28 cellular contexts compared by ENCODE assay signal in genomic region chr2:74014813-74015212, GRCh38.
"Had no signal": no experiment of that assay in that cellular context is flagged by ENCODE, and none has a peak within 500 bp of the region (broad histone marks: within the 10 kb centered on the region; RNA-seq: fewer than 3 reads in every experiment).

No MANE protein-coding gene starts in this region.

- H3K9me3 ChIP-seq: colonic mucosa, esophagus muscularis mucosa, gastroesophageal sphincter, heart left ventricle, lower lobe of right lung, prostate gland, right atrium auricular region, stomach, thyroid gland, upper lobe of left lung, uterus had no signal

- H3K9ac ChIP-seq: neural progenitor cell had no signal

- H3K4me2 ChIP-seq: hepatocyte, neural progenitor cell, smooth muscle cell had no signal

- H3K27me3 Mint-ChIP-seq: dendritic cell treated with granulocyte-macrophage colony-stimulating factor and Interleukin-4, amounts not matched to agents 40 ng/mL and 50 ng/mL, for 4 days; naive thymus-derived CD8-positive, alpha-beta T cell had no signal

- H3K27me3 ChIP-seq: colonic mucosa, esophagus muscularis mucosa, foreskin keratinocyte, gastroesophageal sphincter, heart left ventricle, hepatocyte, right atrium auricular region, stomach, thyroid gland, upper lobe of left lung, uterus had no signal

- H3K4me3 Mint-ChIP-seq: dendritic cell treated with granulocyte-macrophage colony-stimulating factor and Interleukin-4, amounts not matched to agents 40 ng/mL and 50 ng/mL, for 4 days; naive thymus-derived CD8-positive, alpha-beta T cell; neural progenitor cell; stimulated activated effector memory CD8-positive, alpha-beta T cell treated with anti-CD3 and anti-CD28 coated beads, Interleukin-12 subunit alpha, Interleukin-12 subunit beta, amount 100 ng/mL, for 72 hours had no signal

- H3K9me3 Mint-ChIP-seq: dendritic cell treated with granulocyte-macrophage colony-stimulating factor and Interleukin-4, amounts not matched to agents 40 ng/mL and 50 ng/mL, for 4 days; naive thymus-derived CD8-positive, alpha-beta T cell; neural progenitor cell; stimulated activated effector memory CD8-positive, alpha-beta T cell treated with anti-CD3 and anti-CD28 coated beads, Interleukin-12 subunit alpha, Interleukin-12 subunit beta, amount 100 ng/mL, for 72 hours had no signal

- H3K4me3 ChIP-seq: colonic mucosa, esophagus muscularis mucosa, gastroesophageal sphincter, heart left ventricle, hepatocyte, lower lobe of right lung, neural progenitor cell, prostate gland, right atrium auricular region, smooth muscle cell, stomach, thyroid gland, upper lobe of left lung, uterus had no signal

- DNase-seq: colonic mucosa; effector CD8-positive, alpha-beta T cell; foreskin keratinocyte; heart left ventricle; kidney glomerular epithelial cell; left colon; left ventricle myocardium superior; lower lobe of right lung; naive thymus-derived CD8-positive, alpha-beta T cell; stimulated activated CD4-positive, alpha-beta T cell treated with anti-CD3 and anti-CD28 coated beads, Interleukin-2, amount 100 ng/mL, for 24 hours; stimulated activated CD4-positive, alpha-beta T cell treated with anti-CD3 and anti-CD28 coated beads, Interleukin-4, amount 100 ng/mL, for 24 hours; stimulated activated naive CD4-positive, alpha-beta T cell treated with Interleukin-2 at 50 U/mL for 16 hours; stomach; thyroid gland; upper lobe of left lung; uterus had no signal

- H2AFZ ChIP-seq: hepatocyte, neural progenitor cell had no signal

- H3K27ac ChIP-seq: colonic mucosa, esophagus muscularis mucosa, foreskin keratinocyte, gastroesophageal sphincter, heart left ventricle, hepatocyte, lower lobe of right lung, neural progenitor cell, prostate gland, right atrium auricular region, stomach, thyroid gland, upper lobe of left lung, uterus had no signal

- H3K4me1 ChIP-seq: colonic mucosa, neural progenitor cell, uterus had no signal

- H3K36me3 ChIP-seq: colonic mucosa, esophagus muscularis mucosa, gastroesophageal sphincter, heart left ventricle, neural progenitor cell, prostate gland, right atrium auricular region, stomach, thyroid gland, upper lobe of left lung, uterus had no signal

- FAIRE-seq: endothelial cell of umbilical vein, islet of Langerhans had no signal

- ATAC-seq: foreskin keratinocyte; gastroesophageal sphincter; heart left ventricle; left colon; left ventricle myocardium superior; lower lobe of right lung; naive thymus-derived CD8-positive, alpha-beta T cell; sciatic nerve; stimulated activated effector memory CD8-positive, alpha-beta T cell treated with anti-CD3 and anti-CD28 coated beads, Interleukin-12 subunit alpha, Interleukin-12 subunit beta, amount 100 ng/mL, for 72 hours had no signal
